ENCODE assay signal across 23 cellular contexts in genomic region chr12:131847456-131847855, GRCh38.
"Had no signal": no experiment of that assay in that cellular context is flagged by ENCODE, and none has a peak within 500 bp of the region (broad histone marks: within the 10 kb centered on the region; RNA-seq: fewer than 3 reads in every experiment).

No MANE protein-coding gene starts in this region.

- H3K9me3 ChIP-seq: esophagus muscularis mucosa, gastroesophageal sphincter, heart left ventricle, left lung, lower lobe of right lung, mucosa of descending colon had no signal

- H3K79me2 ChIP-seq: hepatocyte had no signal

- H3K4me1 ChIP-seq: foreskin keratinocyte, gastroesophageal sphincter, lower lobe of right lung had no signal

- H3K36me3 ChIP-seq: lower lobe of right lung had no signal

- H3K4me2 ChIP-seq: hepatocyte had no signal

- ATAC-seq: foreskin keratinocyte, gastroesophageal sphincter, heart left ventricle, left cardiac atrium, left lung, left ventricle myocardium superior, lower lobe of right lung, mucosa of descending colon had no signal

- H3K9me3 Mint-ChIP-seq: mesothelial cell of epicardium had no signal

- H3K4me3 ChIP-seq: coronary artery, dorsolateral prefrontal cortex, esophagus muscularis mucosa, gastroesophageal sphincter, heart left ventricle, hepatocyte, left lung, lower lobe of right lung, mucosa of descending colon had no signal

- FAIRE-seq: colon, endothelial cell of umbilical vein, frontal cortex, islet of Langerhans, keratinocyte had no signal

- H3K27ac ChIP-seq: coronary artery, dorsolateral prefrontal cortex, esophagus muscularis mucosa, foreskin keratinocyte, gastroesophageal sphincter, heart left ventricle, hepatocyte, left lung, lower lobe of right lung had no signal

- H3K36me3 Mint-ChIP-seq: mesothelial cell of epicardium had no signal

- H3K27ac Mint-ChIP-seq: mesothelial cell of epicardium had no signal

- H2AFZ ChIP-seq: hepatocyte had no signal

- H3K4me1 Mint-ChIP-seq: mesothelial cell of epicardium had no signal

- DNase-seq: dermis blood vessel endothelial cell; dorsolateral prefrontal cortex; effector CD4-positive, alpha-beta T cell; effector memory CD4-positive, alpha-beta T cell; foreskin keratinocyte; hypothalamus; left cardiac atrium; left lung; left ventricle myocardium superior; lower lobe of right lung; mesenchymal stem cell had no signal

- H3K27me3 ChIP-seq: dorsolateral prefrontal cortex, foreskin keratinocyte, heart left ventricle, hepatocyte had no signal

- H3K4me3 Mint-ChIP-seq: mesothelial cell of epicardium had no signal
